ENCODE assay signal across 9 cellular contexts in genomic region chr14:92589213-92589852, GRCh38.
DNase-seq lines count a peak whose midpoint lies in the region; ATAC-seq and TF ChIP-seq lines count a peak whose summit lies in the region.
"Had no signal": no experiment of that assay in that cellular context is flagged by ENCODE, and none has a peak within 500 bp of the region (broad histone marks: within the 10 kb centered on the region; RNA-seq: fewer than 3 reads in every experiment).

No MANE protein-coding gene starts in this region.

- DNase-seq in AG09319 (ENCODE audit: extremely low read depth, low read depth) (no peak), left colon (peak; percentile 33 to 47), NCI-H2029 treated with DMSO at 0.1 percent for 48 hours (lab: John Stamatoyannopoulos, UW) (no peak), EL (no peak)
- DNase-seq: activated CD4-positive, alpha-beta T cell treated with anti-CD3 and anti-CD28 coated beads for 48 hours had no signal

- intact Hi-C loops in left colon (cut with DNase I, micrococcal nuclease), result no loop called here

- peak; percentile 37 for TF ChIP-seq CTCF in AG09319 (IDR thresholded peaks at IDR 0.05; ENCODE audit: low read depth, low read length)
- TF ChIP-seq CTCF in GM12874 (IDR thresholded peaks at IDR 0.05; ENCODE audit: insufficient read depth, low read depth, low read length), result peak; percentile 72
- peak; percentile 71 for TF ChIP-seq CTCF in VCaP (conservative IDR thresholded peaks at IDR 0.05)

- H3K27ac ChIP-seq in VCaP, result no peak overlapping the region

- ATAC-seq in left colon, result peak; percentile 78
- no peak for ATAC-seq in GM18909 (IDR thresholded peaks at IDR 0.05; ENCODE audit: poor library complexity, unreplicated experiment)
- no peak for ATAC-seq in HG03139 (IDR thresholded peaks at IDR 0.05; ENCODE audit: unreplicated experiment)

Comparison
In these comparisons a context has a peak if more than half of its experiments do, and no peak if none do; other contexts are left out.
1. DNase-seq: peak in left colon (2 of 2); none in AG09319 (single experiment), NCI-H2029 treated with DMSO at 0.1 percent for 48 hours (single experiment) and EL (single experiment).
2. Peak in every context shown above with its lines, with median percentiles within 50 percentile points of each other: CTCF ChIP-seq.